Comparison of ENCODE assay signal across 27 cellular contexts in genomic region chr12:3679831-3680230, GRCh38.
"Had no signal": no experiment of that assay in that cellular context is flagged by ENCODE, and none has a peak within 500 bp of the region (broad histone marks: within the 10 kb centered on the region; RNA-seq: fewer than 3 reads in every experiment).

No MANE protein-coding gene starts in this region.

- H3K4me3 Mint-ChIP-seq: naive thymus-derived CD4-positive, alpha-beta T cell; nephron; neural progenitor cell; stimulated activated memory B cell treated with anti-CD40 and anti-IgM and Interleukin-4, amounts not matched to agents 10 μg/mL and 1 μg/mL and 100 μg/mL, for 72 hours; stimulated activated naive CD8-positive, alpha-beta T cell treated with anti-CD3 and anti-CD28 coated beads, Interleukin-15, amount 100 ng/mL, for 72 hours; type B pancreatic cell had no signal

- DNase-seq: naive thymus-derived CD4-positive, alpha-beta T cell; occipital lobe; ovary; posterior cingulate gyrus; psoas muscle; right cardiac atrium; right lobe of liver; sigmoid colon; small intestine; stimulated activated CD4-positive, alpha-beta T cell treated with anti-CD3 and anti-CD28 coated beads, Interleukin-15, amount 100 ng/mL, for 24 hours; stimulated activated CD4-positive, alpha-beta T cell treated with anti-CD3 and anti-CD28 coated beads, Interleukin-2, amount 100 ng/mL, for 24 hours; stimulated activated CD4-positive, alpha-beta T cell treated with anti-CD3 and anti-CD28 coated beads, Interleukin-2, amount 100 ng/mL, for 48 hours; stimulated activated CD4-positive, alpha-beta T cell treated with anti-CD3 and anti-CD28 coated beads, Interleukin-4, amount 100 ng/mL, for 24 hours; stimulated activated naive CD4-positive, alpha-beta T cell; stimulated activated naive CD8-positive, alpha-beta T cell treated with anti-CD3 and anti-CD28 coated beads, Interleukin-15, amount 100 ng/mL, for 72 hours; stimulated activated naive CD8-positive, alpha-beta T cell treated with anti-CD3 and anti-CD28 coated beads, Interleukin-15, Interleukin-2, amounts not matched to agents 100 U/mL and 50 U/mL, for 24 hours; substantia nigra; testis; tibial artery; transverse colon; upper lobe of right lung; uterus had no signal

- H3K36me3 Mint-ChIP-seq: neural progenitor cell had no signal

- ATAC-seq: naive thymus-derived CD4-positive, alpha-beta T cell; psoas muscle; right cardiac atrium; right lobe of liver; stimulated activated memory B cell treated with anti-CD40 and anti-IgM and Interleukin-4, amounts not matched to agents 10 μg/mL and 1 μg/mL and 100 μg/mL, for 72 hours; stimulated activated naive CD8-positive, alpha-beta T cell treated with anti-CD3 and anti-CD28 coated beads, Interleukin-15, amount 100 ng/mL, for 72 hours; stimulated activated naive CD8-positive, alpha-beta T cell treated with anti-CD3 and anti-CD28 coated beads, Interleukin-15, Interleukin-2, amounts not matched to agents 100 U/mL and 50 U/mL, for 24 hours; upper lobe of right lung had no signal

- H3K4me1 Mint-ChIP-seq: stimulated activated memory B cell treated with anti-CD40 and anti-IgM and Interleukin-4, amounts not matched to agents 10 μg/mL and 1 μg/mL and 100 μg/mL, for 72 hours; stimulated activated naive CD8-positive, alpha-beta T cell treated with anti-CD3 and anti-CD28 coated beads, Interleukin-15, amount 100 ng/mL, for 72 hours had no signal

- H3K27ac Mint-ChIP-seq: nephron; neural progenitor cell; progenitor cell of endocrine pancreas; stimulated activated memory B cell treated with anti-CD40 and anti-IgM and Interleukin-4, amounts not matched to agents 10 μg/mL and 1 μg/mL and 100 μg/mL, for 72 hours; type B pancreatic cell had no signal

- H3K9me3 Mint-ChIP-seq: naive thymus-derived CD4-positive, alpha-beta T cell; nephron; neural progenitor cell; stimulated activated memory B cell treated with anti-CD40 and anti-IgM and Interleukin-4, amounts not matched to agents 10 μg/mL and 1 μg/mL and 100 μg/mL, for 72 hours; stimulated activated naive CD8-positive, alpha-beta T cell treated with anti-CD3 and anti-CD28 coated beads, Interleukin-15, amount 100 ng/mL, for 72 hours; type B pancreatic cell had no signal

- H3K27me3 Mint-ChIP-seq: naive thymus-derived CD4-positive, alpha-beta T cell; progenitor cell of endocrine pancreas; stimulated activated memory B cell treated with anti-CD40 and anti-IgM and Interleukin-4, amounts not matched to agents 10 μg/mL and 1 μg/mL and 100 μg/mL, for 72 hours; stimulated activated naive CD8-positive, alpha-beta T cell treated with anti-CD3 and anti-CD28 coated beads, Interleukin-15, amount 100 ng/mL, for 72 hours had no signal
